ENCODE assay signal across 8 cellular contexts in the genomic region with DNA sequence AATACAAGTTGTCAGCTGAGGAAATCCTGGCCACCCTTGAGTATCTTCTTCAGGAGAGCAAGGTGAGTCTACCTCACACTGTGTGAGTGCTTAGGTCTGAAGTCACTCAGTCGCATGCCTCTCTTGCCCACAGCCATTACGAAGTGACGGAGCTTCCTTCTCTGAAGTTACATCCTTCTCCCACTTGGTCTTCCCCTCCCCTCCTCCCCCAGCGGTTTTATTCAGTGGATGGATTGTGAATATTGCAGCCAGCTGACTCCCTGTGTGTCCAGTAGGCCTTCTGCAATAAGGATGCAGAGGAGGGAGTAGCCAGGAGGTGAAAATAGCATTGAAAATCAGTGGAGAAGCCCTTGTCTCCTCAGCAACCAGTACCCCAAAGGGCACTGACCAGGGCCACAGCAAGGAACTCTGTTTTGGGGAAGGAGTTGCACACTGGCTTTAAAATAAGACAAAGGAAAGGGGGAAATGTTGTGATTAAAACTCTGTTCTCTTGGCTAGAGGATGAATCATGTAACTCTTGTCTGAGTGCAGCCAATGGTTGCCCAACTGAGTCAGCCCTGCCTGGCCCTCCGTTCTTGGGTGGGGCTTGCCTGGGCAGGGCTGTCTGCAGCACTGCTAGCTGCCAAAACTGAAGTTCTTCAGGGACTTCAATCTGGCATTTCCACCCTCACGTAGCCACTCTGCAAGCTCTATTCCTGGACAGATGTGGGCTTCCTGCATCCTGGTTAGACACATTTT. TPM values are rescaled to one million over a fixed set of nuclear protein-coding genes. Genes with fewer than 3 reads are reported as not detected.
A peak's percentile ranks its signal among the peaks of the same experiment; 100 is the strongest.
DNase-seq lines count a peak whose midpoint lies in the region; ATAC-seq and TF ChIP-seq lines count a peak whose summit lies in the region.

No MANE protein-coding gene starts in this region.

- peak overlapping the region; percentile 27 for H3K4me3 Mint-ChIP-seq in T-helper 1 cell treated with Interleukin-12 subunit alpha and Interleukin-12 subunit beta and Interleukin-4 antibody, amounts not matched to agents 30 μg/mL and 1 μg/mL, for 36 hours
- H3K4me3 Mint-ChIP-seq in dendritic cell treated with granulocyte-macrophage colony-stimulating factor and Interleukin-4, amounts not matched to agents 40 ng/mL and 50 ng/mL, for 4 days, result peak overlapping the region; percentile 62
- H3K4me3 Mint-ChIP-seq in nephron, result peak overlapping the region in 2 of 3 experiments; percentile 41 to 48

- H3K9me3 Mint-ChIP-seq in T-helper 1 cell treated with Interleukin-12 subunit alpha and Interleukin-12 subunit beta and Interleukin-4 antibody, amounts not matched to agents 30 μg/mL and 1 μg/mL, for 36 hours, result no peaks in the 10 kb centered on the region
- H3K9me3 Mint-ChIP-seq in dendritic cell treated with granulocyte-macrophage colony-stimulating factor and Interleukin-4, amounts not matched to agents 40 ng/mL and 50 ng/mL, for 4 days, result no peaks in the 10 kb centered on the region
- no peaks in the 10 kb centered on the region for H3K9me3 Mint-ChIP-seq in nephron

- ATAC-seq in GM21786 (IDR thresholded peaks at IDR 0.05; ENCODE audit: unreplicated experiment) (no peak), GM18870 (IDR thresholded peaks at IDR 0.05; ENCODE audit: unreplicated experiment) (no peak)

- no peaks in the 10 kb centered on the region for H3K27me3 Mint-ChIP-seq in T-helper 1 cell treated with Interleukin-12 subunit alpha and Interleukin-12 subunit beta and Interleukin-4 antibody, amounts not matched to agents 30 μg/mL and 1 μg/mL, for 36 hours (ENCODE audit: low read depth)
- H3K27me3 Mint-ChIP-seq in dendritic cell treated with granulocyte-macrophage colony-stimulating factor and Interleukin-4, amounts not matched to agents 40 ng/mL and 50 ng/mL, for 4 days, result no peaks in the 10 kb centered on the region
- H3K27me3 Mint-ChIP-seq in nephron (ENCODE audit: low read depth), result peaks cover 19% of the 10 kb centered on the region

- TF ChIP-seq CTCF in nephron (IDR thresholded peaks at IDR 0.05; ENCODE audit: unreplicated experiment in 3 of 3), result no peak

- H3K36me3 Mint-ChIP-seq in T-helper 1 cell treated with Interleukin-12 subunit alpha and Interleukin-12 subunit beta and Interleukin-4 antibody, amounts not matched to agents 30 μg/mL and 1 μg/mL, for 36 hours (ENCODE audit: low read depth), result peaks cover 40% of the 10 kb centered on the region
- H3K36me3 Mint-ChIP-seq in dendritic cell treated with granulocyte-macrophage colony-stimulating factor and Interleukin-4, amounts not matched to agents 40 ng/mL and 50 ng/mL, for 4 days (ENCODE audit: low read depth), result peaks cover 82% of the 10 kb centered on the region
- H3K36me3 Mint-ChIP-seq in nephron (ENCODE audit: low read depth), result peaks cover 19% of the 10 kb centered on the region

- intact Hi-C loops in dendritic cell treated with granulocyte-macrophage colony-stimulating factor and Interleukin-4, amounts not matched to agents 40 ng/mL and 50 ng/mL, for 4 days (cut with micrococcal nuclease), result loop anchor here (2.0 kb wide), 1 partner anchor 16 kb away; no protein-coding TSS in a partner anchor

- H3K27ac Mint-ChIP-seq in T-helper 1 cell treated with Interleukin-12 subunit alpha and Interleukin-12 subunit beta and Interleukin-4 antibody, amounts not matched to agents 30 μg/mL and 1 μg/mL, for 36 hours, result no peak overlapping the region
- H3K27ac Mint-ChIP-seq in dendritic cell treated with granulocyte-macrophage colony-stimulating factor and Interleukin-4, amounts not matched to agents 40 ng/mL and 50 ng/mL, for 4 days, result peak overlapping the region; percentile 97
- H3K27ac Mint-ChIP-seq in nephron, result peak overlapping the region in 2 of 3 experiments; percentile 80 to 94

- peaks cover 74% of the 10 kb centered on the region for H3K4me1 Mint-ChIP-seq in T-helper 1 cell treated with Interleukin-12 subunit alpha and Interleukin-12 subunit beta and Interleukin-4 antibody, amounts not matched to agents 30 μg/mL and 1 μg/mL, for 36 hours (ENCODE audit: low read depth)
- H3K4me1 Mint-ChIP-seq in dendritic cell treated with granulocyte-macrophage colony-stimulating factor and Interleukin-4, amounts not matched to agents 40 ng/mL and 50 ng/mL, for 4 days (ENCODE audit: low read depth), result peaks cover 64% of the 10 kb centered on the region
- peaks cover 60% of the 10 kb centered on the region for H3K4me1 Mint-ChIP-seq in nephron

- DNase-seq in H4 (ENCODE audit: low spot score), result peak; percentile 71
- DNase-seq in DMS79 treated with DMSO at 0.1 percent for 48 hours (lab: John Stamatoyannopoulos, UW), result no peak
- DNase-seq in NCI-H345 treated with DMSO at 0.1 percent for 48 hours (lab: John Stamatoyannopoulos, UW; ENCODE audit: unreplicated experiment), result no peak

RNA-seq across cellular contexts. Expression of gene S100A10, which starts 4.4 kb away (rescaled TPM):
- 58.6 and 87.8 TPM in 2 replicates for total RNA-seq in H4 (2014; rRNA removed; shearing (Covaris generic))

RNA-seq across cellular contexts. Expression of gene S100A11, which starts 47.5 kb away (rescaled TPM):
- total RNA-seq in H4 (2014; rRNA removed; shearing (Covaris generic)), result 377 and 488 TPM in 2 replicates
